Comparison of ENCODE assay signal across 25 cellular contexts in the genomic region with DNA sequence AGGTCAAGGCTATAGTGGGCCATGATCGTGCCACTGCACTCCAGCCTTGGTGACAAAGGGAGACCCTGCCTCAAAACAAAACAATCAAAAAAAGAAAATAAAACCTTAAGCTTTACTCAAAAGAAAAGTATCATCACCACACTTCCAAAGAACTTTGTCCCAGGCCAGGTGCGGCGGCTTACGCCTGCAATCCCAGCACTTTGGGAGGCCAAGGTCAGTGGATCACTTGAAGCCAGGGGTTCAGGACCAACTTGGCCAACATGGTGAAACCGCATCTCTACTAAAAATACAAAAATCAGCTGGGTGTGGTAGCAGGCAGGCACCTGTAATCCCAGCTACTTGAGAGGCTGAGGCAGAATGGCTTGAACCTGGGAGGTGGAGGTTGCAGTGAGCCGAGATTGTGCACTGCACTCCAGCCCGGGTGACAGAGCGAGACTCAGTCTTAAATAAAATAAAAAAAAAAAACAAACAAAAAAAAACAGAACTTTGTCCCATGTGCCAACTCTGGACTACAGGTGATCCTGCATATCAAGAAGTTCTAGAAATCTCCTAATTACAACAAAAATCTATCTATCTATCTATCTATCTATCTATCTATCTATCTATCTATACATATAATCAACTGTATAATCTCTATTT. TPM values are rescaled to one million over a fixed set of nuclear protein-coding genes. Genes with fewer than 3 reads are reported as not detected.
DNase-seq lines count a peak whose midpoint lies in the region; ATAC-seq and TF ChIP-seq lines count a peak whose summit lies in the region.
"Had no signal": no experiment of that assay in that cellular context is flagged by ENCODE, and none has a peak within 500 bp of the region (broad histone marks: within the 10 kb centered on the region; RNA-seq: fewer than 3 reads in every experiment).

No MANE protein-coding gene starts in this region.

- no peak overlapping the region for H3K9ac ChIP-seq in liver (ENCODE audit: low read depth in 1 of 2, low read length in 2 of 2)
- H3K9ac ChIP-seq: BLaER1 treated with 17β-estradiol and CSF1 and Interleukin-3, amounts not matched to agents 10 nM and 100 nM had no signal

- H3K9me3 Mint-ChIP-seq in nephron progenitor cell, result no peaks in the 10 kb centered on the region
- H3K9me3 Mint-ChIP-seq: CD4-positive, alpha-beta T cell; CD8-positive, alpha-beta T cell had no signal

- H3K4me3 Mint-ChIP-seq in nephron progenitor cell, result no peak overlapping the region
- H3K4me3 Mint-ChIP-seq: B cell; CD4-positive, alpha-beta T cell; CD8-positive, alpha-beta T cell had no signal

- H3K4me1 Mint-ChIP-seq in nephron progenitor cell, result no peaks in the 10 kb centered on the region

- intact Hi-C loops in heart right ventricle (cut with DNase I), result no loop called here

- H3K27ac ChIP-seq in liver (ENCODE audit: low read depth in 1 of 2, low read length in 2 of 2), result no peak overlapping the region
- H3K27ac ChIP-seq in neutrophil, result peak overlapping the region; percentile 6
- no peak overlapping the region for H3K27ac ChIP-seq in heart right ventricle
- H3K27ac ChIP-seq: 22Rv1; A549; BLaER1 treated with 17β-estradiol and CSF1 and Interleukin-3, amounts not matched to agents 10 nM and 100 nM; C4-2B had no signal

- WGBS in liver, result 36% methylated on average over 8 of the region's 8 CpGs
- 71 to 88% methylated on average over 8 of the region's 8 CpGs for WGBS in heart right ventricle, 2 donors

- H3K9me3 ChIP-seq in liver (ENCODE audit: control insufficient read depth in 4 of 4, low read length in 3 of 4), result no peaks in the 10 kb centered on the region
- H3K9me3 ChIP-seq in neutrophil, result no peaks in the 10 kb centered on the region
- no peaks in the 10 kb centered on the region for H3K9me3 ChIP-seq in heart right ventricle
- H3K9me3 ChIP-seq: A549; BLaER1 treated with 17β-estradiol and CSF1 and Interleukin-3, amounts not matched to agents 10 nM and 100 nM; Caco-2 had no signal

- H3K36me3 ChIP-seq in liver (ENCODE audit: control insufficient read depth in 4 of 4, insufficient read depth in 3 of 4, low read depth in 1 of 4, low read length in 3 of 4) (no peaks in the 10 kb centered on the region), neutrophil (no peaks in the 10 kb centered on the region), heart right ventricle (no peaks in the 10 kb centered on the region)

- no peaks in the 10 kb centered on the region for H3K27me3 Mint-ChIP-seq in nephron progenitor cell (ENCODE audit: low read depth, poor library complexity)
- H3K27me3 Mint-ChIP-seq: B cell; CD4-positive, alpha-beta T cell had no signal

- TF ChIP-seq RAD21 in liver (IDR thresholded peaks at IDR 0.05), result no peak

- TF ChIP-seq CTCF in liver (IDR thresholded peaks at IDR 0.05; ENCODE audit: low read depth, low read length, missing input control) (no peak), nephron progenitor cell (IDR thresholded peaks at IDR 0.05) (no peak), neutrophil (IDR thresholded peaks at IDR 0.05) (no peak), heart right ventricle (IDR thresholded peaks at IDR 0.05) (no peak)

- H3K27ac Mint-ChIP-seq in nephron progenitor cell, result peak overlapping the region; percentile 80
- H3K27ac Mint-ChIP-seq: B cell; CD4-positive, alpha-beta T cell; CD8-positive, alpha-beta T cell had no signal

- H3K4me3 ChIP-seq in liver (ENCODE audit: low read depth in 1 of 3, low read length in 3 of 3) (no peak overlapping the region), neutrophil (ENCODE audit: low read depth in 1 of 2, low read length in 1 of 2) (no peak overlapping the region), heart right ventricle (no peak overlapping the region)
- H3K4me3 ChIP-seq: A549; BLaER1 treated with 17β-estradiol and CSF1 and Interleukin-3, amounts not matched to agents 10 nM and 100 nM; GM12878 had no signal

- no peaks in the 10 kb centered on the region for H3K27me3 ChIP-seq in liver (ENCODE audit: control insufficient read depth in 4 of 4, insufficient read depth in 4 of 4, low read length in 3 of 4)
- H3K27me3 ChIP-seq in neutrophil, result no peaks in the 10 kb centered on the region
- H3K27me3 ChIP-seq in heart right ventricle, result no peaks in the 10 kb centered on the region
- H3K27me3 ChIP-seq: BLaER1 treated with 17β-estradiol and CSF1 and Interleukin-3, amounts not matched to agents 10 nM and 100 nM had no signal

- ATAC-seq in left lobe of liver (peak; percentile 70), GM19351 (IDR thresholded peaks at IDR 0.05; ENCODE audit: unreplicated experiment) (no peak), heart right ventricle (no peak), HG03342 (IDR thresholded peaks at IDR 0.05; ENCODE audit: unreplicated experiment) (no peak)
- ATAC-seq: A549; CD8-positive, alpha-beta T cell; GM12878 had no signal

- H3K4me1 ChIP-seq in liver (ENCODE audit: control insufficient read depth in 4 of 4, insufficient read depth in 4 of 4, low read length in 3 of 4) (peaks cover 12 to 62% (median 42%) of the 10 kb centered on the region in 4 donors), neutrophil (ENCODE audit: control insufficient read depth in 1 of 2, insufficient read depth in 1 of 2, low read depth in 1 of 2, low read length in 1 of 2) (peaks cover 8 to 17% of the 10 kb centered on the region in 2 experiments), heart right ventricle (peaks cover 0 to 13% (median 8%) of the 10 kb centered on the region in 9 donors)
- H3K4me1 ChIP-seq: Caco-2 had no signal

- DNase-seq in left lobe of liver (ENCODE audit: low spot score) (peak; percentile 60), nephron progenitor cell (no peak), NCI-H2227 (lab: John Stamatoyannopoulos, UW; ENCODE audit: unreplicated experiment) (no peak), heart right ventricle (no peak)
- DNase-seq: AML-193; Caco-2; Calu3; CD4-positive, alpha-beta T cell; CD8-positive, alpha-beta T cell; DMS153; DMS53; DMS79; DND-41; EL; GDM1 had no signal

- H3K36me3 Mint-ChIP-seq in nephron progenitor cell (ENCODE audit: low read depth), result peaks cover 30% of the 10 kb centered on the region

TF ChIP-seq in liver, 16 proteins besides CTCF, POLR2A, EP300 and RAD21:
- TF ChIP-seq RXRA (IDR thresholded peaks at IDR 0.05) (peak; percentile 18 to 22), JUND (IDR thresholded peaks at IDR 0.05) (no peak), HNF4A (conservative IDR thresholded peaks at IDR 0.05) (peak; percentile 48 to 56), NR2F2 (IDR thresholded peaks at IDR 0.05) (no peak), SP1 (IDR thresholded peaks at IDR 0.05) (no peak)
- TF ChIP-seq, protein P1, sequence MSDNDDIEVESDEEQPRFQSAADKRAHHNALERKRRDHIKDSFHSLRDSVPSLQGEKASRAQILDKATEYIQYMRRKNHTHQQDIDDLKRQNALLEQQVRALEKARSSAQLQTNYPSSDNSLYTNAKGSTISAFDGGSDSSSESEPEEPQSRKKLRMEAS (IDR thresholded peaks at IDR 0.05), result no peak
- TF ChIP-seq, protein P2, sequence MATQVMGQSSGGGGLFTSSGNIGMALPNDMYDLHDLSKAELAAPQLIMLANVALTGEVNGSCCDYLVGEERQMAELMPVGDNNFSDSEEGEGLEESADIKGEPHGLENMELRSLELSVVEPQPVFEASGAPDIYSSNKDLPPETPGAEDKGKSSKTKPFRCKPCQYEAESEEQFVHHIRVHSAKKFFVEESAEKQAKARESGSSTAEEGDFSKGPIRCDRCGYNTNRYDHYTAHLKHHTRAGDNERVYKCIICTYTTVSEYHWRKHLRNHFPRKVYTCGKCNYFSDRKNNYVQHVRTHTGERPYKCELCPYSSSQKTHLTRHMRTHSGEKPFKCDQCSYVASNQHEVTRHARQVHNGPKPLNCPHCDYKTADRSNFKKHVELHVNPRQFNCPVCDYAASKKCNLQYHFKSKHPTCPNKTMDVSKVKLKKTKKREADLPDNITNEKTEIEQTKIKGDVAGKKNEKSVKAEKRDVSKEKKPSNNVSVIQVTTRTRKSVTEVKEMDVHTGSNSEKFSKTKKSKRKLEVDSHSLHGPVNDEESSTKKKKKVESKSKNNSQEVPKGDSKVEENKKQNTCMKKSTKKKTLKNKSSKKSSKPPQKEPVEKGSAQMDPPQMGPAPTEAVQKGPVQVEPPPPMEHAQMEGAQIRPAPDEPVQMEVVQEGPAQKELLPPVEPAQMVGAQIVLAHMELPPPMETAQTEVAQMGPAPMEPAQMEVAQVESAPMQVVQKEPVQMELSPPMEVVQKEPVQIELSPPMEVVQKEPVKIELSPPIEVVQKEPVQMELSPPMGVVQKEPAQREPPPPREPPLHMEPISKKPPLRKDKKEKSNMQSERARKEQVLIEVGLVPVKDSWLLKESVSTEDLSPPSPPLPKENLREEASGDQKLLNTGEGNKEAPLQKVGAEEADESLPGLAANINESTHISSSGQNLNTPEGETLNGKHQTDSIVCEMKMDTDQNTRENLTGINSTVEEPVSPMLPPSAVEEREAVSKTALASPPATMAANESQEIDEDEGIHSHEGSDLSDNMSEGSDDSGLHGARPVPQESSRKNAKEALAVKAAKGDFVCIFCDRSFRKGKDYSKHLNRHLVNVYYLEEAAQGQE (IDR thresholded peaks at IDR 0.05), result no peak

RNA-seq across cellular contexts. Expression of a gene that starts 19.7 kb away (rescaled TPM):
- 45.6 TPM for total RNA-seq in left lobe of liver
- total RNA-seq in liver, result 100 to 1,000 TPM in 1 of 2 donors, 10 to 100 TPM in 1; 94.3 to 115 TPM
- 10 to 100 TPM; 34.8 to 42.4 TPM for polyA plus RNA-seq in liver
- 10 to 100 TPM; 44.4 to 54.7 (median 52.0) TPM for total RNA-seq in heart right ventricle
- polyA plus RNA-seq in heart right ventricle, result 10 to 100 TPM; 15.1 to 21.5 TPM
